Comparison of ENCODE assay signal across 1 cellular context in the genomic region with DNA sequence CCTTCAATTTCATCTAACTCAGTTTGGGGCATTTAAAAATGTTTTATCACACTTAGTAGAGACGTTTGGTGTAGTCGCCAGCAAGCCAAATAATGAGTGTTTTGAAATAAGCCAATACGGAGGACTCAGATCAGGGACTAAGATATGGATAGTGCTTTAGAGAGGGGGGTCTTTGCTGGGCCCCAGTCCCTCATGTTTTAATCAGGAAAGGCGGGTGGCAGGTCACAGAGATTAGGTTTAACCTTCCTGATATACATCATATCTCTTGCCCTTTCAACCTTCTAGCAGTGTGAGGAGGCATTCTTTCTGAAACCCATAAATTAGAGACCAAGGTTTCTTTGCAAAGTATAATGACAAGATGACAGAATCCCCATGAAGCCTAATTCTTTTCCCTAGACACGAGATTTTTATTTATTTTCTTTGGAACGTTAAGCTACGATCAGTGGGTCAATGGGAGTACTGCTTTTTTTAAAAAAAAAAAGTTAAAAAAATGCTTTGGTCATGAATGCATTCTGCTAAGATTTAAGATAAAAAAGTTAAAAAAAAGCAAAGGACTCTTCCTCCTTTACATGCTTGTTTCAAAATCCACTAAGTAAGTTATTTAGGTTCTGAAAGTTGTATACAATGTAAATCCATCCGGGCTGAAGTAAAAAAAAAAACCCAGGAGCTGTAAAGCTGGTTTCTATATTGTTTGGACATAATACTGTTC.
TF ChIP-seq lines count a peak whose summit lies in the region.

No MANE protein-coding gene starts in this region.

TF ChIP-seq in HEK293T, 16 proteins besides CTCF, POLR2A, EP300 and RAD21:
- TF ChIP-seq PKNOX1 (IDR thresholded peaks at IDR 0.05) (no peak), FOXK2 (IDR thresholded peaks at IDR 0.05) (no peak), ZNF384 (IDR thresholded peaks at IDR 0.05) (peak; percentile 70)
